In the genomic region with DNA sequence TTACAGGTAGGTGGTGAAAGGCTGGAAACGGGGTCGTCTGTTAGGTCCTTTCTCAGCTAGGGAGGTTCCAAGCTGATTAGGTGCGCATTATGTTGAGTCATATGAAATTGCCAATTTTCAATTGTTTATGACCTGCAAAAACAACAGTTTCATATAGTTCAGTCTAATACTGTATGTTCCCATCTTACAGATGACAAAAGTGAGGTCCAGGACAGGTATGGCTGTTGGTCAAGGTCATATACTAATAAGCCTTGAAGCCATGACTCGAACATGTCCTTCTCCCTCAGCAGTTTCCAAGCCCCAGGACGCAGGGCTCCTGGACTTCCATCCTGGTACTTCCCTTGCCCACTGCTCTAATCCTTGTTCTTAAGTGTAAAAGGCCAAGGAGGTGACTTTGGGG, we compare ENCODE assay signal across 25 cellular contexts.
"Had no signal": no experiment of that assay in that cellular context is flagged by ENCODE, and none has a peak within 500 bp of the region (broad histone marks: within the 10 kb centered on the region; RNA-seq: fewer than 3 reads in every experiment).

No MANE protein-coding gene starts in this region.

- FAIRE-seq: keratinocyte had no signal

- H3K27me3 ChIP-seq: left lung, neural progenitor cell, neutrophil, right atrium auricular region, stomach, tibial nerve, uterus had no signal

- H3K27ac ChIP-seq: left lung, lower lobe of right lung, neural progenitor cell, neutrophil, right atrium auricular region, skin epidermis, stomach, tibial nerve, uterus had no signal

- ATAC-seq: left lung; lower lobe of right lung; natural killer cell; sciatic nerve; stimulated activated naive B cell treated with anti-CD40 and anti-IgM and Interleukin-4, amounts not matched to agents 10 μg/mL and 1 μg/mL and 100 μg/mL, for 72 hours; stimulated activated naive CD8-positive, alpha-beta T cell treated with anti-CD3 and anti-CD28 coated beads, Interleukin-15, Interleukin-2, amounts not matched to agents 100 U/mL and 50 U/mL, for 24 hours had no signal

- H3K4me2 ChIP-seq: neural progenitor cell had no signal

- H3K4me3 ChIP-seq: left lung, lower lobe of right lung, neural progenitor cell, right atrium auricular region, skin epidermis, stomach, tibial nerve, uterus had no signal

- H3K9me3 ChIP-seq: left lung, lower lobe of right lung, neutrophil, right atrium auricular region, stomach, tibial nerve, uterus had no signal

- H3K4me1 ChIP-seq: uterus had no signal

- H2AFZ ChIP-seq: neural progenitor cell had no signal

- H3K9ac ChIP-seq: neural progenitor cell had no signal

- H3K36me3 ChIP-seq: neural progenitor cell, uterus had no signal

- DNase-seq: hippocampal formation; kidney glomerular epithelial cell; left lung; lower lobe of right lung; mammary epithelial cell; mesenchymal stem cell; naive B cell; natural killer cell; nephron progenitor cell; occipital lobe; stimulated activated CD4-positive, alpha-beta T cell treated with anti-CD3 and anti-CD28 coated beads, Interleukin-12 subunit alpha, Interleukin-12 subunit beta, amount 100 ng/mL, for 4 hours; stimulated activated CD4-positive, alpha-beta T cell treated with anti-CD3 and anti-CD28 coated beads, Interleukin-15, amount 100 ng/mL, for 24 hours; stimulated activated CD4-positive, alpha-beta T cell treated with anti-CD3 and anti-CD28 coated beads, Interleukin-2, amount 100 ng/mL, for 24 hours; stimulated activated CD4-positive, alpha-beta T cell treated with anti-CD3 and anti-CD28 coated beads, Interleukin-4, amount 100 ng/mL, for 1 hour; stimulated activated naive B cell treated with anti-CD40 and anti-IgM and Interleukin-4, amounts not matched to agents 10 μg/mL and 1 μg/mL and 100 μg/mL, for 72 hours; stimulated activated naive CD8-positive, alpha-beta T cell treated with anti-CD3 and anti-CD28 coated beads, Interleukin-15, Interleukin-2, amounts not matched to agents 100 U/mL and 50 U/mL, for 24 hours; stomach; uterus had no signal
